Comparison of ENCODE assay signal across 2 cellular contexts in genomic region chr14:72928872-72929271, GRCh38.
TF ChIP-seq lines count a peak whose summit lies in the region.

No MANE protein-coding gene starts in this region.

TF ChIP-seq in HEK293, 187 proteins besides CTCF, POLR2A, EP300 and RAD21 (continued from another document):
- TF ChIP-seq, protein P1, sequence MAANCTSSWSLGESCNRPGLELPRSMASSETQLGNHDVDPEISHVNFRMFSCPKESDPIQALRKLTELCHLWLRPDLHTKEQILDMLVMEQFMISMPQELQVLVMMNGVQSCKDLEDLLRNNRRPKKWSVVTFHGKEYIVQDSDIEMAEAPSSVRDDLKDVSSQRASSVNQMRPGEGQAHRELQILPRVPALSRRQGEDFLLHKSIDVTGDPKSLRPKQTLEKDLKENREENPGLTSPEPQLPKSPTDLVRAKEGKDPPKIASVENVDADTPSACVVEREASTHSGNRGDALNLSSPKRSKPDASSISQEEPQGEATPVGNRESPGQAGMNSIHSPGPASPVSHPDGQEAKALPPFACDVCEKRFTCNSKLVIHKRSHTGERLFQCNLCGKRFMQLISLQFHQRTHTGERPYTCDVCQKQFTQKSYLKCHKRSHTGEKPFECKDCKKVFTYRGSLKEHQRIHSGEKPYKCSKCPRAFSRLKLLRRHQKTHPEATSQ (tag by site-specific recombination; IDR thresholded peaks at IDR 0.05) = no peak
- peak; percentile 69 for TF ChIP-seq KLF1 (tag by site-specific recombination; IDR thresholded peaks at IDR 0.05)
TF ChIP-seq in HEK293: peak in this region for 1.

TF ChIP-seq in K562, 482 proteins besides CTCF, POLR2A, EP300 and RAD21 (continued from another document):
- TF ChIP-seq SETDB1 (IDR thresholded peaks at IDR 0.05; ENCODE audit: low read length) (no peak), RBFOX2 (IDR thresholded peaks at IDR 0.05; ENCODE audit: low read depth, low read length) (peak; percentile 63)
